29 cellular contexts compared by ENCODE assay signal in genomic region chr11:68226421-68226820, GRCh38.
"Had no signal": no experiment of that assay in that cellular context is flagged by ENCODE, and none has a peak within 500 bp of the region (broad histone marks: within the 10 kb centered on the region; RNA-seq: fewer than 3 reads in every experiment).

No MANE protein-coding gene starts in this region.

- H3K4me1 Mint-ChIP-seq: endodermal cell had no signal

- H3K9me3 ChIP-seq: colonic mucosa, esophagus muscularis mucosa, esophagus squamous epithelium, gastrocnemius medialis had no signal

- H3K4me2 ChIP-seq: hepatocyte had no signal

- H3K27ac Mint-ChIP-seq: dendritic cell treated with granulocyte-macrophage colony-stimulating factor and Interleukin-4, amounts not matched to agents 40 ng/mL and 50 ng/mL, for 4 days; effector memory CD8-positive, alpha-beta T cell; endodermal cell had no signal

- H3K27ac ChIP-seq: colonic mucosa, coronary artery, dorsolateral prefrontal cortex, epithelial cell of prostate, esophagus muscularis mucosa, esophagus squamous epithelium, foreskin keratinocyte, gastrocnemius medialis, gastroesophageal sphincter, heart left ventricle, heart right ventricle, hepatocyte had no signal

- H3K79me2 ChIP-seq: hepatocyte had no signal

- ATAC-seq: effector memory CD8-positive, alpha-beta T cell; esophagus mucosa; foreskin keratinocyte; gastrocnemius medialis; gastroesophageal sphincter; heart left ventricle; heart right ventricle had no signal

- H2AFZ ChIP-seq: hepatocyte had no signal

- H3K27me3 ChIP-seq: colonic mucosa, dorsolateral prefrontal cortex, esophagus muscularis mucosa, esophagus squamous epithelium, gastrocnemius medialis, gastroesophageal sphincter, heart left ventricle, heart right ventricle, hepatocyte had no signal

- H3K4me3 Mint-ChIP-seq: dendritic cell treated with granulocyte-macrophage colony-stimulating factor and Interleukin-4, amounts not matched to agents 40 ng/mL and 50 ng/mL, for 4 days; effector memory CD8-positive, alpha-beta T cell; endodermal cell had no signal

- H3K4me3 ChIP-seq: colonic mucosa, coronary artery, dorsolateral prefrontal cortex, esophagus muscularis mucosa, esophagus squamous epithelium, gastrocnemius medialis, gastroesophageal sphincter, heart left ventricle, heart right ventricle, hepatocyte had no signal

- H3K4me1 ChIP-seq: colonic mucosa, esophagus muscularis mucosa, esophagus squamous epithelium, foreskin keratinocyte, gastrocnemius medialis, gastroesophageal sphincter, heart left ventricle, heart right ventricle had no signal

- FAIRE-seq: colon, endometrium, endothelial cell of umbilical vein, frontal cortex had no signal

- H3K36me3 ChIP-seq: colonic mucosa, esophagus muscularis mucosa, esophagus squamous epithelium, gastrocnemius medialis, gastroesophageal sphincter, heart left ventricle, heart right ventricle had no signal

- DNase-seq: colonic mucosa; cortex of kidney; dermis blood vessel endothelial cell; dorsolateral prefrontal cortex; effector CD4-positive, alpha-beta T cell; effector memory CD4-positive, alpha-beta T cell; effector memory CD8-positive, alpha-beta T cell; endodermal cell; erythroblast; esophagus squamous epithelium; foreskin fibroblast; foreskin keratinocyte; foreskin melanocyte; gastrocnemius medialis; glutamatergic neuron; head of caudate nucleus; heart left ventricle; heart right ventricle had no signal
